1 cellular context compared by ENCODE assay signal in genomic region chr2:54166121-54166773, GRCh38.
TF ChIP-seq lines count a peak whose summit lies in the region.

No MANE protein-coding gene starts in this region.

TF ChIP-seq in GM23338, 12 proteins besides CTCF, POLR2A, EP300 and RAD21 (continued from another document):
- TF ChIP-seq, protein P1, sequence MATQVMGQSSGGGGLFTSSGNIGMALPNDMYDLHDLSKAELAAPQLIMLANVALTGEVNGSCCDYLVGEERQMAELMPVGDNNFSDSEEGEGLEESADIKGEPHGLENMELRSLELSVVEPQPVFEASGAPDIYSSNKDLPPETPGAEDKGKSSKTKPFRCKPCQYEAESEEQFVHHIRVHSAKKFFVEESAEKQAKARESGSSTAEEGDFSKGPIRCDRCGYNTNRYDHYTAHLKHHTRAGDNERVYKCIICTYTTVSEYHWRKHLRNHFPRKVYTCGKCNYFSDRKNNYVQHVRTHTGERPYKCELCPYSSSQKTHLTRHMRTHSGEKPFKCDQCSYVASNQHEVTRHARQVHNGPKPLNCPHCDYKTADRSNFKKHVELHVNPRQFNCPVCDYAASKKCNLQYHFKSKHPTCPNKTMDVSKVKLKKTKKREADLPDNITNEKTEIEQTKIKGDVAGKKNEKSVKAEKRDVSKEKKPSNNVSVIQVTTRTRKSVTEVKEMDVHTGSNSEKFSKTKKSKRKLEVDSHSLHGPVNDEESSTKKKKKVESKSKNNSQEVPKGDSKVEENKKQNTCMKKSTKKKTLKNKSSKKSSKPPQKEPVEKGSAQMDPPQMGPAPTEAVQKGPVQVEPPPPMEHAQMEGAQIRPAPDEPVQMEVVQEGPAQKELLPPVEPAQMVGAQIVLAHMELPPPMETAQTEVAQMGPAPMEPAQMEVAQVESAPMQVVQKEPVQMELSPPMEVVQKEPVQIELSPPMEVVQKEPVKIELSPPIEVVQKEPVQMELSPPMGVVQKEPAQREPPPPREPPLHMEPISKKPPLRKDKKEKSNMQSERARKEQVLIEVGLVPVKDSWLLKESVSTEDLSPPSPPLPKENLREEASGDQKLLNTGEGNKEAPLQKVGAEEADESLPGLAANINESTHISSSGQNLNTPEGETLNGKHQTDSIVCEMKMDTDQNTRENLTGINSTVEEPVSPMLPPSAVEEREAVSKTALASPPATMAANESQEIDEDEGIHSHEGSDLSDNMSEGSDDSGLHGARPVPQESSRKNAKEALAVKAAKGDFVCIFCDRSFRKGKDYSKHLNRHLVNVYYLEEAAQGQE (IDR thresholded peaks at IDR 0.05; ENCODE audit: unreplicated experiment) = no peak
- no peak for TF ChIP-seq ZNF331 (CRISPR knock-in tag; IDR thresholded peaks at IDR 0.05; ENCODE audit: low read depth)
- no peak for TF ChIP-seq STAT1 (IDR thresholded peaks at IDR 0.05; ENCODE audit: unreplicated experiment)
- TF ChIP-seq, protein P2, sequence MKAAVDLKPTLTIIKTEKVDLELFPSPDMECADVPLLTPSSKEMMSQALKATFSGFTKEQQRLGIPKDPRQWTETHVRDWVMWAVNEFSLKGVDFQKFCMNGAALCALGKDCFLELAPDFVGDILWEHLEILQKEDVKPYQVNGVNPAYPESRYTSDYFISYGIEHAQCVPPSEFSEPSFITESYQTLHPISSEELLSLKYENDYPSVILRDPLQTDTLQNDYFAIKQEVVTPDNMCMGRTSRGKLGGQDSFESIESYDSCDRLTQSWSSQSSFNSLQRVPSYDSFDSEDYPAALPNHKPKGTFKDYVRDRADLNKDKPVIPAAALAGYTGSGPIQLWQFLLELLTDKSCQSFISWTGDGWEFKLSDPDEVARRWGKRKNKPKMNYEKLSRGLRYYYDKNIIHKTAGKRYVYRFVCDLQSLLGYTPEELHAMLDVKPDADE (IDR thresholded peaks at IDR 0.05) = no peak
- no peak for TF ChIP-seq CREB1 (CRISPR knock-in tag; IDR thresholded peaks at IDR 0.05; ENCODE audit: low read depth)
- no peak for TF ChIP-seq POLR2AphosphoS5 (IDR thresholded peaks at IDR 0.05; ENCODE audit: low read depth)
- TF ChIP-seq ZNF114 (CRISPR knock-in tag; IDR thresholded peaks at IDR 0.05) = no peak
